In genomic region chr17:37458805-37459204, GRCh38 we compare ENCODE assay signal across 15 cellular contexts. TPM values are rescaled to one million over a fixed set of nuclear protein-coding genes. Genes with fewer than 3 reads are reported as not detected.
A peak's percentile ranks its signal among the peaks of the same experiment; 100 is the strongest.
DNase-seq lines count a peak whose midpoint lies in the region; FAIRE-seq and TF ChIP-seq lines count a peak whose summit lies in the region.
"Had no signal": no experiment of that assay in that cellular context is flagged by ENCODE, and none has a peak within 500 bp of the region (broad histone marks: within the 10 kb centered on the region; RNA-seq: fewer than 3 reads in every experiment).

No MANE protein-coding gene starts in this region.

- peaks cover 0 to 49% (median 0%) of the 10 kb centered on the region in 3 donors for H3K36me3 ChIP-seq in esophagus squamous epithelium

- DNase-seq in AG08395 (ENCODE audit: low spot score) (peak; percentile 70), HTR-8/SVneo (ENCODE audit: insufficient read length, low spot score) (peak; percentile 47), astrocyte of the hippocampus (ENCODE audit: low read depth, low spot score) (peak; percentile 45), kidney glomerular epithelial cell (lab: John Stamatoyannopoulos, UW) (peak; percentile 30), esophagus squamous epithelium (lab: John Stamatoyannopoulos, UW) (no peak), GM19240 (ENCODE audit: insufficient read length, low spot score) (no peak), NCI-H2081 (lab: John Stamatoyannopoulos, UW) (no peak)
- no peak for DNase-seq in activated CD8-positive, alpha-beta memory T cell treated with anti-CD3 and anti-CD28 coated beads for 24 hours
- DNase-seq: activated B cell treated with CpG ODN at 0.5 μM for 24 hours; AML-193; stimulated activated CD8-positive, alpha-beta memory T cell treated with anti-CD3 and anti-CD28 coated beads, Interleukin-4, amount 100 ng/mL, for 48 hours; testis had no signal

- no peaks in the 10 kb centered on the region for H3K27me3 ChIP-seq in esophagus squamous epithelium
- H3K27me3 ChIP-seq: gastroesophageal sphincter, right atrium auricular region, testis had no signal

- TF ChIP-seq CTCF in esophagus squamous epithelium (IDR thresholded peaks at IDR 0.05), result no peak

- no peak overlapping the region for H3K4me3 ChIP-seq in esophagus squamous epithelium
- H3K4me3 ChIP-seq: gastroesophageal sphincter, lung, right atrium auricular region, testis had no signal

- FAIRE-seq in HTR-8/SVneo (lab: Jason Lieb, UNC), result no peak

- H3K4me1 ChIP-seq in esophagus squamous epithelium, result peaks cover 0 to 9% (median 0%) of the 10 kb centered on the region in 3 donors
- H3K4me1 ChIP-seq: gastroesophageal sphincter, right atrium auricular region, testis had no signal

- intact Hi-C loops in esophagus squamous epithelium (cut with DNase I), result no loop called here

- no peaks in the 10 kb centered on the region for H3K9me3 ChIP-seq in esophagus squamous epithelium
- H3K9me3 ChIP-seq: gastroesophageal sphincter, right atrium auricular region, testis had no signal

- H3K27ac ChIP-seq in esophagus squamous epithelium, result no peak overlapping the region
- H3K27ac ChIP-seq: gastroesophageal sphincter, right atrium auricular region, testis had no signal

- WGBS in esophagus squamous epithelium, 2 donors, result 94% methylated on average over 3 of the region's 3 CpGs

- TF ChIP-seq POLR2A in esophagus squamous epithelium (IDR thresholded peaks at IDR 0.05), result no peak

RNA-seq across cellular contexts. Expression of gene DUSP14, which starts 30.9 kb away (rescaled TPM):
- total RNA-seq in esophagus squamous epithelium, result 10 to 100 TPM; 11.4 to 28.8 (median 20.4) TPM

RNA-seq across cellular contexts. Expression of gene TADA2A, which starts 52.1 kb away (rescaled TPM):
- total RNA-seq in esophagus squamous epithelium, result 1 to 10 TPM; 6.7 to 8.9 (median 7.6) TPM

RNA-seq across cellular contexts. Expression of gene ACACA, which starts 52.2 kb away (rescaled TPM):
- 10 to 100 TPM; 34.5 to 81.0 (median 55.8) TPM for total RNA-seq in esophagus squamous epithelium

Comparison
In these comparisons a context has a peak if more than half of its experiments do, and no peak if none do; other contexts are left out.
1. DNase-seq: peak in AG08395 (single experiment), HTR-8/SVneo (single experiment), astrocyte of the hippocampus (single experiment) and kidney glomerular epithelial cell (single experiment); none in activated CD8-positive, alpha-beta memory T cell treated with anti-CD3 and anti-CD28 coated beads for 24 hours (single experiment), esophagus squamous epithelium (single experiment), GM19240 (single experiment) and NCI-H2081 (0 of 2).